25 cellular contexts compared by ENCODE assay signal in the genomic region with DNA sequence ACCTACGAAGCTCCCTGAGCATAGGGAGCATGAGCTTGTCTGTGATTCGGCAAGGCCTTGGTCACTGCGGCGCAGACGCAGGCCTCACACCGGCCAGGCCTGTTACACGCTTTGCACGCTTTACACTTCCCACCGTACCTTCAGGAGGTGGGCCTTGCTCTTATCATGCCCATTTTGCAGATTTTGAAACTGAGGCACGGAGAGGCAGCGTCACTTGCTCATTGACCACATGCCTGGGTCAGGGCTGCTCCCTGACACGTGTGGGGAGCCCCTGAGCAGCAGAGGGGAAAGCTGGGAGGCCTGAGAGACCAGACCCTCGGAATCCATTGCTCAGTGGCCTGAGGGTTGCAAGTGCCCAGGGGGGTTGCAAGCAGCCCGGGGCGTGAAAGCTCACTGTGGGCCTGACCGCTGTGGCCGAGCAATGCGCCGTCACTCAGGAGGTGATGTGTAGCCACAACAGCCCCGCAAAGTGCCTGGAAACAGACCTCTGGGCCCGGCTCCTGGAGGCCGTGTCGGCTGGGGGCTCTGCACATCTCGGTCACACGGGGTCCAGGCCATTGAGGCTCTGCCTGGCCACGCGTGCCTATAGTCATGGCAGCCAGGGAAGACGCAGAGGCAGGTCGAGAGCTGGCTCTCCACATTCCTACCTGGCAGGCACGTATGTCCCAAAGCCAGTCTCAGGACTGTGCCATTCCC. TPM values are rescaled to one million over a fixed set of nuclear protein-coding genes. Genes with fewer than 3 reads are reported as not detected.
DNase-seq lines count a peak whose midpoint lies in the region; ATAC-seq, FAIRE-seq and TF ChIP-seq lines count a peak whose summit lies in the region.
"Had no signal": no experiment of that assay in that cellular context is flagged by ENCODE, and none has a peak within 500 bp of the region (broad histone marks: within the 10 kb centered on the region; RNA-seq: fewer than 3 reads in every experiment).

No MANE protein-coding gene starts in this region.

- H3K27ac ChIP-seq in Peyer's patch, result peak overlapping the region in 3 of 4 donors; percentile 83 to 99 (median 98)
- H3K27ac ChIP-seq in duodenal mucosa (ENCODE audit: low read depth, low read length), result peak overlapping the region; percentile 75
- H3K27ac ChIP-seq in mesodermal cell (ENCODE audit: low read depth, low read length, severe bottlenecking), result peak overlapping the region; percentile 54
- peak overlapping the region; percentile 87 to 94 for H3K27ac ChIP-seq in small intestine (ENCODE audit: low read depth in 1 of 2, low read length in 1 of 2)
- H3K27ac ChIP-seq: foreskin keratinocyte, thoracic aorta had no signal

- H3K4me3 ChIP-seq in Peyer's patch (peak overlapping the region in 1 of 4 donors; percentile 33), duodenal mucosa (ENCODE audit: low read depth in 1 of 2, low read length in 2 of 2) (no peak overlapping the region), mesodermal cell (ENCODE audit: extremely low read depth, insufficient read depth, low read length, poor library complexity, severe bottlenecking) (no peak overlapping the region), small intestine (ENCODE audit: low read depth in 1 of 2, low read length in 2 of 2) (no peak overlapping the region)
- H3K4me3 ChIP-seq: thoracic aorta had no signal

- no peak overlapping the region for H3K4me3 Mint-ChIP-seq in activated naive CD8-positive, alpha-beta T cell treated with anti-CD3 and anti-CD28 coated beads, Interleukin-2, amount 50 U/mL, for 24 hours
- H3K4me3 Mint-ChIP-seq: activated CD8-positive, alpha-beta T cell treated with anti-CD3 and anti-CD28 coated beads for 36 hours; CD4-positive, alpha-beta memory T cell; central memory CD8-positive, alpha-beta T cell; HFFc6; naive thymus-derived CD8-positive, alpha-beta T cell; stimulated activated naive B cell treated with anti-CD40 and anti-IgM and Interleukin-4, amounts not matched to agents 10 μg/mL and 1 μg/mL and 100 μg/mL, for 72 hours had no signal

- peaks cover 0 to 35% (median 0%) of the 10 kb centered on the region in 3 donors for H3K36me3 ChIP-seq in Peyer's patch
- peaks cover 0 to 20% of the 10 kb centered on the region in 2 donors for H3K36me3 ChIP-seq in duodenal mucosa (ENCODE audit: control insufficient read depth in 1 of 2, insufficient read depth in 2 of 2, low read length in 2 of 2)
- H3K36me3 ChIP-seq in mesodermal cell (ENCODE audit: control insufficient read depth, insufficient read depth, low read length), result no peaks in the 10 kb centered on the region
- H3K36me3 ChIP-seq in small intestine (ENCODE audit: control insufficient read depth in 2 of 2, insufficient read depth in 2 of 2, low read length in 2 of 2), result peaks cover 0 to 2% of the 10 kb centered on the region in 2 donors
- H3K36me3 ChIP-seq: thoracic aorta had no signal

- no peaks in the 10 kb centered on the region for H3K4me1 Mint-ChIP-seq in activated naive CD8-positive, alpha-beta T cell treated with anti-CD3 and anti-CD28 coated beads, Interleukin-2, amount 50 U/mL, for 24 hours
- H3K4me1 Mint-ChIP-seq: CD4-positive, alpha-beta memory T cell; central memory CD8-positive, alpha-beta T cell had no signal

- no peak for TF ChIP-seq POLR2A in Peyer's patch (IDR thresholded peaks at IDR 0.05)

- no peaks in the 10 kb centered on the region for H3K9me3 Mint-ChIP-seq in activated naive CD8-positive, alpha-beta T cell treated with anti-CD3 and anti-CD28 coated beads, Interleukin-2, amount 50 U/mL, for 24 hours
- H3K9me3 Mint-ChIP-seq: activated CD8-positive, alpha-beta T cell treated with anti-CD3 and anti-CD28 coated beads for 36 hours; CD4-positive, alpha-beta memory T cell; central memory CD8-positive, alpha-beta T cell; HFFc6; naive thymus-derived CD8-positive, alpha-beta T cell; stimulated activated naive B cell treated with anti-CD40 and anti-IgM and Interleukin-4, amounts not matched to agents 10 μg/mL and 1 μg/mL and 100 μg/mL, for 72 hours had no signal

- no peak for FAIRE-seq in small intestine (lab: Jason Lieb, UNC)
- FAIRE-seq: G401.6, GM18507 had no signal

- H3K9me3 ChIP-seq in Peyer's patch (no peaks in the 10 kb centered on the region), duodenal mucosa (ENCODE audit: control insufficient read depth in 1 of 2, low read length in 2 of 2) (no peaks in the 10 kb centered on the region), mesodermal cell (ENCODE audit: control insufficient read depth, low read length) (no peaks in the 10 kb centered on the region), small intestine (ENCODE audit: control insufficient read depth, low read depth) (no peaks in the 10 kb centered on the region)
- H3K9me3 ChIP-seq: thoracic aorta had no signal

- no peaks in the 10 kb centered on the region for H3K36me3 Mint-ChIP-seq in activated naive CD8-positive, alpha-beta T cell treated with anti-CD3 and anti-CD28 coated beads, Interleukin-2, amount 50 U/mL, for 24 hours (ENCODE audit: low read depth)
- H3K36me3 Mint-ChIP-seq: CD4-positive, alpha-beta memory T cell; naive thymus-derived CD8-positive, alpha-beta T cell; stimulated activated naive B cell treated with anti-CD40 and anti-IgM and Interleukin-4, amounts not matched to agents 10 μg/mL and 1 μg/mL and 100 μg/mL, for 72 hours had no signal

- H3K4me1 ChIP-seq in Peyer's patch, result peaks cover 0 to 45% (median 9%) of the 10 kb centered on the region in 4 donors
- peaks cover 46 to 50% of the 10 kb centered on the region in 2 donors for H3K4me1 ChIP-seq in duodenal mucosa (ENCODE audit: control insufficient read depth in 1 of 2, insufficient read depth in 2 of 2, low read length in 2 of 2)
- peaks cover 37% of the 10 kb centered on the region for H3K4me1 ChIP-seq in mesodermal cell (ENCODE audit: control insufficient read depth, insufficient read depth, low read length, poor library complexity, severe bottlenecking)
- H3K4me1 ChIP-seq in small intestine (ENCODE audit: control insufficient read depth in 2 of 2, insufficient read depth in 1 of 2, low read depth in 1 of 2, low read length in 1 of 2), result peaks cover 3 to 9% of the 10 kb centered on the region in 2 donors

- 95 to 97% methylated on average over 30 of the region's 30 CpGs for WGBS in mesodermal cell (ENCODE audit: insufficient coverage in 2 of 2), 2 experiments
- WGBS in small intestine, 3 donors, result 90 to 91% (median 90%) methylated on average over 28 to 30 of the region's 30 CpGs

- H3K27me3 ChIP-seq in Peyer's patch, result no peaks in the 10 kb centered on the region
- no peaks in the 10 kb centered on the region for H3K27me3 ChIP-seq in duodenal mucosa (ENCODE audit: control insufficient read depth in 1 of 2, insufficient read depth in 2 of 2, low read length in 2 of 2)
- H3K27me3 ChIP-seq in small intestine (ENCODE audit: control insufficient read depth in 2 of 2, insufficient read depth in 2 of 2, low read length in 2 of 2), result no peaks in the 10 kb centered on the region
- H3K27me3 ChIP-seq: foreskin keratinocyte had no signal

- no peak for ATAC-seq in activated naive CD8-positive, alpha-beta T cell treated with anti-CD3 and anti-CD28 coated beads, Interleukin-2, amount 50 U/mL, for 24 hours
- ATAC-seq: activated CD4-positive, CD25-positive, alpha-beta regulatory T cell treated with anti-CD3 and anti-CD28 coated beads, Interleukin-2, amount 50 U/mL, for 24 hours; activated CD8-positive, alpha-beta T cell treated with anti-CD3 and anti-CD28 coated beads for 36 hours; foreskin keratinocyte; naive thymus-derived CD8-positive, alpha-beta T cell; stimulated activated naive B cell treated with anti-CD40 and anti-IgM and Interleukin-4, amounts not matched to agents 10 μg/mL and 1 μg/mL and 100 μg/mL, for 72 hours had no signal

- peak overlapping the region; percentile 25 to 71 for H3K9ac ChIP-seq in duodenal mucosa (ENCODE audit: low read depth in 1 of 2, low read length in 2 of 2)

- H3K27me3 Mint-ChIP-seq in activated naive CD8-positive, alpha-beta T cell treated with anti-CD3 and anti-CD28 coated beads, Interleukin-2, amount 50 U/mL, for 24 hours, result no peaks in the 10 kb centered on the region
- H3K27me3 Mint-ChIP-seq: activated CD8-positive, alpha-beta T cell treated with anti-CD3 and anti-CD28 coated beads for 36 hours; CD4-positive, alpha-beta memory T cell; naive thymus-derived CD8-positive, alpha-beta T cell had no signal

- H3K27ac Mint-ChIP-seq in activated naive CD8-positive, alpha-beta T cell treated with anti-CD3 and anti-CD28 coated beads, Interleukin-2, amount 50 U/mL, for 24 hours, result no peak overlapping the region
- H3K27ac Mint-ChIP-seq: activated CD8-positive, alpha-beta T cell treated with anti-CD3 and anti-CD28 coated beads for 36 hours; HFFc6; naive thymus-derived CD8-positive, alpha-beta T cell; stimulated activated naive B cell treated with anti-CD40 and anti-IgM and Interleukin-4, amounts not matched to agents 10 μg/mL and 1 μg/mL and 100 μg/mL, for 72 hours had no signal

- no peak for TF ChIP-seq CTCF in Peyer's patch (IDR thresholded peaks at IDR 0.05)

- DNase-seq in Peyer's patch (peak in 1 of 3 donors; percentile 46), small intestine (no peak), cortex of kidney (lab: John Stamatoyannopoulos, UW) (no peak), mucosa of gallbladder (ENCODE audit: low spot score) (no peak), iPS-NIHi7 (ENCODE audit: extremely low spot score) (no peak)
- no peak for DNase-seq in activated naive CD8-positive, alpha-beta T cell treated with anti-CD3 and anti-CD28 coated beads, Interleukin-2, amount 50 U/mL, for 24 hours
- DNase-seq: activated CD8-positive, alpha-beta T cell treated with anti-CD3 and anti-CD28 coated beads for 36 hours; CD4-positive, alpha-beta memory T cell; effector CD4-positive, alpha-beta T cell; foreskin keratinocyte; HFFc6; hippocampal formation; Kasumi-1; mammary epithelial cell; naive thymus-derived CD8-positive, alpha-beta T cell; NCI-H187; NCI-H748 treated with DMSO at 0.1 percent for 48 hours; stimulated activated naive B cell treated with anti-CD40 and anti-IgM and Interleukin-4, amounts not matched to agents 10 μg/mL and 1 μg/mL and 100 μg/mL, for 72 hours had no signal

RNA-seq across cellular contexts. Expression of gene ARHGEF16, which starts 6.9 kb away (rescaled TPM):
- 100 to 1,000 TPM in 3 of 4 donors, 10 to 100 TPM in 1; 43.7 to 225 (median 182) TPM for total RNA-seq in Peyer's patch
- polyA plus RNA-seq in mesodermal cell (2013, experiment 1 of 2), result 6.9 TPM
- 6.5 TPM for polyA plus RNA-seq in mesodermal cell (2013, experiment 2 of 2)
- polyA plus RNA-seq in small intestine, result 100 to 1,000 TPM in 2 of 3 donors, 10 to 100 TPM in 1; 31.0 to 121 (median 117) TPM
- total RNA-seq in mucosa of gallbladder, result 81.4 TPM
- total RNA-seq: activated CD8-positive, alpha-beta T cell treated with anti-CD3 and anti-CD28 coated beads for 36 hours; naive thymus-derived CD8-positive, alpha-beta T cell had no signal
- polyA plus RNA-seq: naive thymus-derived CD8-positive, alpha-beta T cell had no signal
